ENCODE assay signal across 2 cellular contexts in the genomic region with DNA sequence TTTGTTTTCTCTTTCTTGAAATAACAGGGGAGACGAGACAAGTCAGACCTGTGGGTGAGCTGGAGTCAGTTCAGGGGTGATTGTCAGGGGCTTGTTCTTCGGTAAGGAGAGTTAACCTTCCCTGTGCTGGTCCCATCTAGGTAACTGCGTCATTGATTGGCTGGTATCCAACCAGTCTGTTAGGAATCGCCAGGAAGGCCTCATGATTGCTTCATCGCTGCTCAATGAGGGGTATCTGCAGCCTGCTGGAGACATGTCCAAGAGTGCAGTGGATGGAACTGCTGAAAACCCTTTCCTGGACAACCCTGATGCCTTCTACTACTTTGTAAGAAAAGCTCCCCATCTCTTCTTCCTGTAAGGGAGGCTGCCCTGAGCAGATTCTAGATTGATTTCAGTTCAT.
TF ChIP-seq lines count a peak whose summit lies in the region.

No MANE protein-coding gene starts in this region.

TF ChIP-seq in Ishikawa, 13 proteins besides CTCF, POLR2A, EP300 and RAD21:
- no peak for TF ChIP-seq TCF12 (IDR thresholded peaks at IDR 0.05; ENCODE audit: low read depth)
- TF ChIP-seq YY1 (IDR thresholded peaks at IDR 0.05; ENCODE audit: low read depth): no peak
- TF ChIP-seq ZBTB7A (IDR thresholded peaks at IDR 0.05; ENCODE audit: low read depth): no peak
- 0 out of 2 replicates have a peak, but pooled peaks have one; percentile 17 for TF ChIP-seq NFIC (IDR thresholded peaks at IDR 0.05)
- TF ChIP-seq CEBPB (IDR thresholded peaks at IDR 0.05): peak; percentile 79
- TF ChIP-seq TEAD4 (IDR thresholded peaks at IDR 0.05): no peak
- TF ChIP-seq, protein P1, sequence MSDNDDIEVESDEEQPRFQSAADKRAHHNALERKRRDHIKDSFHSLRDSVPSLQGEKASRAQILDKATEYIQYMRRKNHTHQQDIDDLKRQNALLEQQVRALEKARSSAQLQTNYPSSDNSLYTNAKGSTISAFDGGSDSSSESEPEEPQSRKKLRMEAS (IDR thresholded peaks at IDR 0.05): no peak

TF ChIP-seq in GM12878, 131 proteins besides CTCF, POLR2A, EP300 and RAD21:
- TF ChIP-seq ZNF217 (IDR thresholded peaks at IDR 0.05): no peak
- no peak for TF ChIP-seq POU2F2 (IDR thresholded peaks at IDR 0.05; ENCODE audit: borderline replicate concordance, low read depth, low read length)
- no peak for TF ChIP-seq TAF1 (IDR thresholded peaks at IDR 0.05; ENCODE audit: borderline replicate concordance, low read depth, low read length)
- no peak for TF ChIP-seq HCFC1 (IDR thresholded peaks at IDR 0.05; ENCODE audit: low read length)
- TF ChIP-seq TCF12 (IDR thresholded peaks at IDR 0.05; ENCODE audit: low read depth, low read length): no peak
- TF ChIP-seq ZNF384 (IDR thresholded peaks at IDR 0.05; ENCODE audit: borderline replicate concordance, low read depth, low read length): no peak
- TF ChIP-seq MTA2 (IDR thresholded peaks at IDR 0.05; ENCODE audit: low read depth): no peak
- no peak for TF ChIP-seq RBBP5 (conservative IDR thresholded peaks at IDR 0.05)
- no peak for TF ChIP-seq CHD4 (IDR thresholded peaks at IDR 0.05)
- no peak for TF ChIP-seq SREBF1 (IDR thresholded peaks at IDR 0.05; ENCODE audit: low read length)
- no peak for TF ChIP-seq CREM (IDR thresholded peaks at IDR 0.05; ENCODE audit: low read depth)
- TF ChIP-seq, protein P2, sequence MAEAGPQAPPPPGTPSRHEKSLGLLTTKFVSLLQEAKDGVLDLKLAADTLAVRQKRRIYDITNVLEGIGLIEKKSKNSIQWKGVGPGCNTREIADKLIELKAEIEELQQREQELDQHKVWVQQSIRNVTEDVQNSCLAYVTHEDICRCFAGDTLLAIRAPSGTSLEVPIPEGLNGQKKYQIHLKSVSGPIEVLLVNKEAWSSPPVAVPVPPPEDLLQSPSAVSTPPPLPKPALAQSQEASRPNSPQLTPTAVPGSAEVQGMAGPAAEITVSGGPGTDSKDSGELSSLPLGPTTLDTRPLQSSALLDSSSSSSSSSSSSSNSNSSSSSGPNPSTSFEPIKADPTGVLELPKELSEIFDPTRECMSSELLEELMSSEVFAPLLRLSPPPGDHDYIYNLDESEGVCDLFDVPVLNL (IDR thresholded peaks at IDR 0.05; ENCODE audit: low read depth, low read length): no peak
- no peak for TF ChIP-seq FOXK2 (IDR thresholded peaks at IDR 0.05)
- TF ChIP-seq PAX5 (IDR thresholded peaks at IDR 0.05; ENCODE audit: borderline replicate concordance, low read depth, low read length): no peak
- TF ChIP-seq SUPT20H (IDR thresholded peaks at IDR 0.05; ENCODE audit: borderline replicate concordance, control insufficient read depth, low read depth, low read length): no peak
- TF ChIP-seq SRF (IDR thresholded peaks at IDR 0.05; ENCODE audit: low read depth in 2 of 2, low read length in 2 of 2): no peak
